ENCODE assay signal across 19 cellular contexts in the genomic region with DNA sequence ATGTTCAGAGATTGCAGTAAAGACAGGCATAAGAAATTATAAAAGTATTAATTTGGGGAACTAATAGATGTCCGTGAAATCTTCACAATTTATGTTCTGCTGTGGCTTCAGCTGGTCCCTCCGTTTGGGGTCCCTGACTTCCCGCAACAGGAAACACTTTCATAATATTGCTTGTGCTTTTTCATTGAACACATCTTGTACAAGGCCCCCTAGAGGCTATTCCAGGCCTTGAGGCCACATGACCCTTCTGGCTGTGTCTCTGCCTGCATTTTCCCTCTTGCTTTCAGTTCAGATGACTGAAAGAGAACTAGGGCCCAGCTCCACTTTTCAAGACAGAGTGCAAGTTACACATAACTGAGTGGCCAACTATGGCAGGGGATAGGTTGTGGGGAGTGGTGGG. TPM values are rescaled to one million over a fixed set of nuclear protein-coding genes. Genes with fewer than 3 reads are reported as not detected.
DNase-seq lines count a peak whose midpoint lies in the region; ATAC-seq, FAIRE-seq and TF ChIP-seq lines count a peak whose summit lies in the region.
"Had no signal": no experiment of that assay in that cellular context is flagged by ENCODE, and none has a peak within 500 bp of the region (broad histone marks: within the 10 kb centered on the region; RNA-seq: fewer than 3 reads in every experiment).

No MANE protein-coding gene starts in this region.

- no peak for FAIRE-seq in GM12892 (lab: Jason Lieb, UNC)
- FAIRE-seq: G401.6, TTC549 had no signal

- peaks cover 21% of the 10 kb centered on the region for H3K36me3 Mint-ChIP-seq in activated naive CD4-positive, alpha-beta T cell treated with anti-CD3 and anti-CD28 coated beads for 36 hours (ENCODE audit: low read depth)

- H3K27me3 Mint-ChIP-seq in activated naive CD4-positive, alpha-beta T cell treated with anti-CD3 and anti-CD28 coated beads for 36 hours (ENCODE audit: low read depth): no peaks in the 10 kb centered on the region

- POLR2A ChIA-PET in HEK293T (lab: Yijun Ruan, JAX): no interaction called here

- peaks cover 11% of the 10 kb centered on the region for H3K9me3 Mint-ChIP-seq in activated naive CD4-positive, alpha-beta T cell treated with anti-CD3 and anti-CD28 coated beads for 36 hours

- CTCF ChIA-PET in activated naive CD4-positive, alpha-beta T cell treated with anti-CD3 and anti-CD28 coated beads for 36 hours (lab: Charles Lee): no interaction called here
- CTCF ChIA-PET in HEK293T (lab: Yijun Ruan, JAX): interaction anchor here (0.9 kb wide), 1 partner anchor 181 kb away, joined by 4 read pairs; no protein-coding TSS in a partner anchor

- H3K4me3 Mint-ChIP-seq in activated naive CD4-positive, alpha-beta T cell treated with anti-CD3 and anti-CD28 coated beads for 36 hours: no peak overlapping the region

- no peaks in the 10 kb centered on the region for H3K27me3 ChIP-seq in RWPE2 (ENCODE audit: insufficient read depth, poor library complexity, severe bottlenecking)
- H3K27me3 ChIP-seq: MG63 had no signal

- DNase-seq in activated naive CD4-positive, alpha-beta T cell treated with anti-CD3 and anti-CD28 coated beads for 36 hours: peak; percentile 13
- no peak for DNase-seq in activated naive CD4-positive, alpha-beta T cell treated with Interleukin-2 at 50 U/mL for 16 hours
- DNase-seq in HEK293T (ENCODE audit: extremely low spot score): peak; percentile 64
- DNase-seq in RWPE2 (ENCODE audit: low spot score): no peak
- DNase-seq in retinal pigment epithelial cell (ENCODE audit: low read depth): no peak
- DNase-seq in SHP77 (lab: John Stamatoyannopoulos, UW): no peak
- DNase-seq in putamen (ENCODE audit: low spot score): no peak
- no peak for DNase-seq in GM12892 (ENCODE audit: insufficient read length)
- DNase-seq: activated CD8-positive, alpha-beta memory T cell treated with anti-CD3 and anti-CD28 coated beads, Interleukin-2, amount 50 U/mL, for 4 hours; aorta; effector CD8-positive, alpha-beta T cell; islet precursor cell; MG63; NCI-H446 treated with DMSO at 0.1 percent for 48 hours; stimulated activated CD4-positive, alpha-beta T cell treated with anti-CD3 and anti-CD28 coated beads, Interleukin-4, amount 100 ng/mL, for 1 hour; stimulated activated naive CD4-positive, alpha-beta T cell had no signal

- peaks cover 47% of the 10 kb centered on the region for H3K4me1 ChIP-seq in RWPE2 (ENCODE audit: insufficient read depth, poor library complexity, severe bottlenecking)

- intact Hi-C loops in activated naive CD4-positive, alpha-beta T cell treated with anti-CD3 and anti-CD28 coated beads for 36 hours (cut with micrococcal nuclease): no loop called here

- H3K4me3 ChIP-seq in RWPE2 (ENCODE audit: severe bottlenecking) (no peak overlapping the region), retinal pigment epithelial cell (ENCODE audit: low read length) (no peak overlapping the region)
- H3K4me3 ChIP-seq: MG63 had no signal

- peak overlapping the region; percentile 95 for H3K27ac ChIP-seq in RWPE2 (ENCODE audit: poor library complexity, severe bottlenecking)

- peaks cover 15% of the 10 kb centered on the region for H3K9me3 ChIP-seq in RWPE2 (ENCODE audit: severe bottlenecking)

- no peak for TF ChIP-seq CTCF in RWPE2 (IDR thresholded peaks at IDR 0.05; ENCODE audit: poor library complexity, severe bottlenecking)
- TF ChIP-seq CTCF in retinal pigment epithelial cell (conservative IDR thresholded peaks at IDR 0.05; ENCODE audit: low read depth, low read length): peak; percentile 18

- no peak overlapping the region for H3K27ac Mint-ChIP-seq in activated naive CD4-positive, alpha-beta T cell treated with anti-CD3 and anti-CD28 coated beads for 36 hours

- no peak for ATAC-seq in RWPE2 (ENCODE audit: low read depth)
- ATAC-seq: Right ventricle myocardium inferior had no signal

- peaks cover 11% of the 10 kb centered on the region for H3K4me1 Mint-ChIP-seq in activated naive CD4-positive, alpha-beta T cell treated with anti-CD3 and anti-CD28 coated beads for 36 hours (ENCODE audit: low read depth)

- TF ChIP-seq POLR2A in GM12892 (IDR thresholded peaks at IDR 0.05; ENCODE audit: low read depth, low read length): no peak

- no peaks in the 10 kb centered on the region for H3K36me3 ChIP-seq in RWPE2 (ENCODE audit: low read depth)
- H3K36me3 ChIP-seq: MG63 had no signal

TF ChIP-seq in HEK293T, 16 proteins besides CTCF, POLR2A, EP300 and RAD21:
- TF ChIP-seq ARNT (IDR thresholded peaks at IDR 0.05) (no peak), BHLHE40 (IDR thresholded peaks at IDR 0.05; ENCODE audit: borderline replicate concordance) (no peak), HDGF (IDR thresholded peaks at IDR 0.05; ENCODE audit: borderline replicate concordance) (no peak)

RNA-seq across cellular contexts. Expression of a gene that starts 26.5 kb away (rescaled TPM):
- 1 to 10 TPM; 8.7 to 9.1 TPM for total RNA-seq in activated naive CD4-positive, alpha-beta T cell treated with anti-CD3 and anti-CD28 coated beads for 36 hours
- 10.1 TPM for polyA plus RNA-seq in GM12892 (2012; ENCODE audit: missing spikeins)

RNA-seq across cellular contexts. Expression of a gene that starts 26.7 kb away (rescaled TPM):
- 10 to 100 TPM; 27.7 to 29.2 TPM for total RNA-seq in activated naive CD4-positive, alpha-beta T cell treated with anti-CD3 and anti-CD28 coated beads for 36 hours
- polyA plus RNA-seq in GM12892 (2012; ENCODE audit: missing spikeins): 27.4 TPM

RNA-seq across cellular contexts. Expression of a gene that starts 55.6 kb away (rescaled TPM):
- 1 to 10 TPM; 4.3 to 4.6 TPM for total RNA-seq in activated naive CD4-positive, alpha-beta T cell treated with anti-CD3 and anti-CD28 coated beads for 36 hours
- polyA plus RNA-seq in GM12892 (2012; ENCODE audit: missing spikeins): 4.0 TPM

Comparison
In these comparisons a context has a peak if more than half of its experiments do, and no peak if none do; other contexts are left out.
1. DNase-seq: peak in activated naive CD4-positive, alpha-beta T cell treated with anti-CD3 and anti-CD28 coated beads for 36 hours (single experiment) and HEK293T (single experiment); none in activated naive CD4-positive, alpha-beta T cell treated with Interleukin-2 at 50 U/mL for 16 hours (single experiment), RWPE2 (single experiment), retinal pigment epithelial cell (single experiment), SHP77 (0 of 2), putamen (single experiment) and GM12892 (single experiment).